ENCODE assay signal across 10 cellular contexts in genomic region chr19:35285465-35285864, GRCh38. TPM values are rescaled to one million over a fixed set of nuclear protein-coding genes. Genes with fewer than 3 reads are reported as not detected.
"Had no signal": no experiment of that assay in that cellular context is flagged by ENCODE, and none has a peak within 500 bp of the region (broad histone marks: within the 10 kb centered on the region; RNA-seq: fewer than 3 reads in every experiment).

No MANE protein-coding gene starts in this region.

RNA-seq across cellular contexts. Expression of gene HAMP, which starts 3.1 kb away (rescaled TPM):
- total RNA-seq: activated CD4-positive, alpha-beta memory T cell treated with anti-CD3 and anti-CD28 coated beads for 36 hours; body of pancreas; cardiac septum; chondrocyte had no signal
- polyA plus RNA-seq: aorta had no signal

RNA-seq across cellular contexts. Expression of gene MAG, which starts 6.5 kb away (rescaled TPM):
- total RNA-seq: activated CD4-positive, alpha-beta T cell treated with anti-CD3 and anti-CD28 coated beads, Interleukin-2, amount 10 ng/mL, durations not matched to agents 24 days and 14 days; activated CD8-positive, alpha-beta memory T cell treated with anti-CD3 and anti-CD28 coated beads for 36 hours; activated T-helper 1 cell treated with anti-CD3 and anti-CD28 coated beads, Interleukin-12 subunit alpha, Interleukin-12 subunit beta, Interleukin-2, Interleukin-4 antibody, amounts not matched to agents 30 ng/mL and 10 ng/mL and 1 ng/mL, durations not matched to agents 14 hours and 24 hours and 36 hours; astrocyte; cardiac septum; chondrocyte; T-helper 17 cell had no signal
- polyA plus RNA-seq: aorta had no signal

RNA-seq across cellular contexts. Expression of gene CD22, which starts 43.5 kb away (rescaled TPM):
- total RNA-seq: astrocyte, chondrocyte had no signal
